Comparison of ENCODE assay signal across 12 cellular contexts in the genomic region with DNA sequence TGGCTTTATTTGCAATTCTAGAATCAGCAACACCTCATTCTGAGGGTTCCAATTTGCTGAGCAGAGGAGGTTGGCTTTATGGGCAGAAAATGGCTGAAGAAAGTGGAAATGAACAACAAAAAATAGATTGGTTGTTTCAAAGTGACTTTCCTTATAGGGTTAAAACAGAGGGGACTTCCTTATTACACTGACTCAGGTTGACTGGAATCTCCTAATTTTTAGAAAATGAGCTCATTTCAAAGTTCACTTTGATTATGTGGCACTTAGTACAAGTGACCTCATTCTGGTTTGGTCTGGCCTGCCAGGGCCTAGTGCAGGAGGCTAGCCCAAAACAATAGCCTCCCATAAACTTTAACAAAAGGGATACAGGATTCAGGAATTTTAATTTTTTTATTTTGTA. TPM values are rescaled to one million over a fixed set of nuclear protein-coding genes. Genes with fewer than 3 reads are reported as not detected.
DNase-seq lines count a peak whose midpoint lies in the region; ATAC-seq and TF ChIP-seq lines count a peak whose summit lies in the region.
"Had no signal": no experiment of that assay in that cellular context is flagged by ENCODE, and none has a peak within 500 bp of the region (broad histone marks: within the 10 kb centered on the region; RNA-seq: fewer than 3 reads in every experiment).

No MANE protein-coding gene starts in this region.

- ATAC-seq in GM18870 (IDR thresholded peaks at IDR 0.05; ENCODE audit: unreplicated experiment) (peak; percentile 88), IMR-90 (ENCODE audit: low read depth) (peak; percentile 82), sciatic nerve (no peak)

- H3K9me1 ChIP-seq in IMR-90 (ENCODE audit: insufficient read depth, low read length), result no peaks in the 10 kb centered on the region; the same call in 1 of the 2 replicates

- in situ Hi-C loops in ACHN (cut with HindIII; ENCODE audit: low pct_ligation_motif_present, low pct_unique_long_range_greater_than_20kb, low sequenced_read_pairs) (no loop called here), IMR-90 (cut with MboI; ENCODE audit: low sequenced_read_pairs) (no loop called here)

- no peaks in the 10 kb centered on the region for H4K20me1 ChIP-seq in IMR-90 (ENCODE audit: insufficient read depth, low read length)

- H3K4me3 ChIP-seq in IMR-90 (ENCODE audit: insufficient read depth, low read depth, low read length), result no peak overlapping the region
- no peak overlapping the region for H3K4me3 ChIP-seq in fibroblast of mammary gland (ENCODE audit: control insufficient read depth, low read depth, low read length)

- no peak overlapping the region for H2AK9ac ChIP-seq in IMR-90 (replicated peaks; ENCODE audit: low read depth, low read length, poor library complexity)

- H3K4ac ChIP-seq in IMR-90 (ENCODE audit: low read depth, low read length), result peak overlapping the region; percentile 56; the same call in 1 of the 2 replicates

- no peak overlapping the region for H3K27ac ChIP-seq in IMR-90 (ENCODE audit: insufficient read depth, low read length)

- no TSS peak for BruUV-seq in IMR-90 (replicated peaks; lab: Mats Ljungman, UMichigan)

- no peak for TF ChIP-seq RAD21 in IMR-90 (IDR thresholded peaks at IDR 0.05; ENCODE audit: low read length)

- no peak overlapping the region for H2AK5ac ChIP-seq in IMR-90 (ENCODE audit: low read depth, low read length)

- no peaks in the 10 kb centered on the region for H3K4me1 ChIP-seq in IMR-90 (ENCODE audit: control insufficient read depth, insufficient read depth, low read length)

- intact Hi-C loops in IMR-90 (cut with micrococcal nuclease) (no loop called here), sciatic nerve (cut with DNase I) (no loop called here)

- peak overlapping the region; percentile 65; the same call in 1 of the 2 replicates for H3K18ac ChIP-seq in IMR-90 (ENCODE audit: low read depth, low read length)

- no peaks in the 10 kb centered on the region for H3K27me3 ChIP-seq in IMR-90 (ENCODE audit: control insufficient read depth, insufficient read depth, low read length)

- H2AFZ ChIP-seq in IMR-90 (replicated peaks; ENCODE audit: low read length, poor library complexity), result no peak overlapping the region

- peak overlapping the region; percentile 63 for H3K14ac ChIP-seq in IMR-90 (replicated peaks; ENCODE audit: low read depth, low read length)

- no peaks in the 10 kb centered on the region for H3K9me3 ChIP-seq in IMR-90 (ENCODE audit: control insufficient read depth, insufficient read depth, low read length)

- POLR2A ChIA-PET in IMR-90 (lab: Charles Lee; ENCODE audit: unreplicated experiment), result interaction anchor here (1.0 kb wide), 1 partner anchor 41 kb away, joined by 4 read pairs; the partner anchor contains the start of gene NFKBIZ
- POLR2A ChIA-PET in GM10248 (lab: Yijun Ruan, JAX), result interaction anchor here (0.5 to 1.2 kb wide), 5 partner anchors 8 to 153 kb away, joined by 3 to 4 read pairs (median 3); partner anchors contain the start of gene NFKBIZ

- H3K9ac ChIP-seq in IMR-90 (ENCODE audit: low read depth, low read length), result no peak overlapping the region

- CTCF ChIA-PET in IMR-90 (lab: Yijun Ruan, JAX), result no interaction called here
- CTCF ChIA-PET in GM10248 (lab: Yijun Ruan, JAX), result interaction anchor here (0.8 to 1.6 kb wide), 4 partner anchors 11 to 91 kb away, joined by 3 read pairs; no protein-coding TSS in a partner anchor

- no peaks in the 10 kb centered on the region for H3K79me1 ChIP-seq in IMR-90 (ENCODE audit: low read depth in 1 of 2, low read length in 2 of 2)

- H2BK20ac ChIP-seq in IMR-90 (ENCODE audit: low read depth, low read length), result peak overlapping the region; percentile 93; the same call in 1 of the 2 replicates

- H4K8ac ChIP-seq in IMR-90 (ENCODE audit: low read depth in 2 of 2, low read length in 2 of 2), result peak overlapping the region; percentile 23 to 78

- no peak for TF ChIP-seq POLR2A in IMR-90 (IDR thresholded peaks at IDR 0.05; ENCODE audit: low read depth, low read length)

- no peak overlapping the region for H2BK15ac ChIP-seq in IMR-90 (ENCODE audit: low read depth, low read length)

- TF ChIP-seq CTCF in IMR-90 (conservative IDR thresholded peaks at IDR 0.05; ENCODE audit: low read depth, low read length) (no peak), fibroblast of mammary gland (conservative IDR thresholded peaks at IDR 0.05; ENCODE audit: control insufficient read depth, insufficient read depth, low read depth, low read length) (no peak), GM10248 (IDR thresholded peaks at IDR 0.05; ENCODE audit: control extremely low read depth, extremely low read depth, low read depth, missing control alignments) (no peak)

- DNase-seq in ACHN (peak; percentile 16), IMR-90 (peak; percentile 88), fibroblast of mammary gland (ENCODE audit: low read depth) (peak; percentile 72), sciatic nerve (ENCODE audit: low spot score) (no peak), DMS153 (lab: John Stamatoyannopoulos, UW) (no peak), GM10248 (ENCODE audit: extremely low spot score) (no peak), T-helper 9 cell (no peak)
- DNase-seq: CD4-positive, alpha-beta memory T cell; cortex of kidney; NCI-H187; Right ventricle myocardium superior had no signal

- no peak overlapping the region; the same call in 1 of the 2 replicates for H4K5ac ChIP-seq in IMR-90 (ENCODE audit: low read depth, low read length)

- H3K4me2 ChIP-seq in IMR-90 (ENCODE audit: low read depth, low read length), result no peak overlapping the region

- no peak overlapping the region for H3K56ac ChIP-seq in IMR-90 (ENCODE audit: extremely low read depth, insufficient read depth, low read length)

- peak overlapping the region; percentile 24; the same call in 1 of the 2 replicates for H3K23ac ChIP-seq in IMR-90 (ENCODE audit: low read depth, low read length)

- peak overlapping the region; percentile 76; the same call in 1 of the 2 replicates for H2BK120ac ChIP-seq in IMR-90 (ENCODE audit: low read depth, low read length)

- dilution Hi-C loops in IMR-90 (cut with HindIII; ENCODE audit: low sequenced_read_pairs, unreplicated experiment), result no loop called here

- no peaks in the 10 kb centered on the region for H3K36me3 ChIP-seq in IMR-90 (ENCODE audit: control insufficient read depth, insufficient read depth, low read length)

- peak overlapping the region; percentile 73 for H2BK5ac ChIP-seq in IMR-90 (ENCODE audit: low read depth, low read length, poor library complexity, severe bottlenecking)

- no peak overlapping the region; the same call in 1 of the 2 replicates for H4K91ac ChIP-seq in IMR-90 (ENCODE audit: insufficient read depth, low read depth, low read length)

TF ChIP-seq in IMR-90, 13 proteins besides CTCF, POLR2A, EP300 and RAD21:
- TF ChIP-seq MAFK (IDR thresholded peaks at IDR 0.05; ENCODE audit: low read depth, low read length), result 0 out of 2 replicates have a peak, but pooled peaks have one; percentile 1
- no peak for TF ChIP-seq BHLHE40 (IDR thresholded peaks at IDR 0.05; ENCODE audit: low read depth, low read length)

RNA-seq across cellular contexts. Expression of gene NFKBIZ, which starts 41.4 kb away (rescaled TPM):
- total RNA-seq in IMR-90 (2012; rRNA removed), result 35.0 and 43.0 TPM in 2 replicates
- 40.9 and 56.2 TPM in 2 replicates for polyA plus RNA-seq in IMR-90 (2012; rRNA removed)
- 42.6 and 52.3 TPM in 2 replicates for polyA plus RNA-seq in IMR-90 (2012; cell fraction: cytosol; rRNA removed)
- polyA plus RNA-seq in IMR-90 (2012; cell fraction: nucleus; rRNA removed; ENCODE audit: low replicate concordance), result 482 and 691 TPM in 2 replicates
- 91.6 TPM for total RNA-seq in sciatic nerve

Comparison
In these comparisons a context has a peak if more than half of its experiments do, and no peak if none do; other contexts are left out.
1. DNase-seq: peak in ACHN (single experiment), IMR-90 (single experiment) and fibroblast of mammary gland (single experiment); none in sciatic nerve (single experiment), DMS153 (single experiment), GM10248 (single experiment) and T-helper 9 cell (single experiment).